ENCODE assay signal across 1 cellular context in the genomic region with DNA sequence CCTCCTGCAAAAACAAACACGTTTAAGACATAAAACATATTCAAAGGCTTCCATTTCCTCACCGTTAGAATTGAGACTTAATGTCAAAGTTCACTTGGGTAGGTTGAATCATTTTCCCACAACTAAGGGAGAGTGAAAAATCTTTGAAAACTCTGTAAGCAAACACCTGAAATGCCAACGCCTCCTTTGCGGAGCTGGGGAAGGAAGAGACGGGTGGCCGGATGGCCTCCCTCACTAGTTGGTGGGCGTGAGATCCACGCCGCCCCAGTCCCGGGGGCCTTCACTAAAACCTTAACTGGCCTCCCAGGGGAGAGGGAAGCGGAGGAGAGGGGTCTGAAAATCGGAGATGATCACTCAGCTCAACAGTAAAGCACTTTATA.
A peak's percentile ranks its signal among the peaks of the same experiment; 100 is the strongest.
TF ChIP-seq lines count a peak whose summit lies in the region.

No MANE protein-coding gene starts in this region.

TF ChIP-seq in HepG2, 621 proteins besides CTCF, POLR2A, EP300 and RAD21 (continued from another document):
- TF ChIP-seq ELK4 (CRISPR knock-in tag; IDR thresholded peaks at IDR 0.05; ENCODE audit: borderline replicate concordance), result no peak
- TF ChIP-seq ATRX (CRISPR knock-in tag; IDR thresholded peaks at IDR 0.05; ENCODE audit: borderline replicate concordance), result 0 out of 2 replicates have a peak, but pooled peaks have one; percentile 24
- TF ChIP-seq ZBTB7B (CRISPR knock-in tag; IDR thresholded peaks at IDR 0.05), result peak; percentile 27; the same call in 1 of the 2 replicates
- TF ChIP-seq NR2F2 (IDR thresholded peaks at IDR 0.05; ENCODE audit: borderline replicate concordance, low read depth), result 0 out of 2 replicates have a peak, but pooled peaks have one; percentile 2
- TF ChIP-seq, protein P1, sequence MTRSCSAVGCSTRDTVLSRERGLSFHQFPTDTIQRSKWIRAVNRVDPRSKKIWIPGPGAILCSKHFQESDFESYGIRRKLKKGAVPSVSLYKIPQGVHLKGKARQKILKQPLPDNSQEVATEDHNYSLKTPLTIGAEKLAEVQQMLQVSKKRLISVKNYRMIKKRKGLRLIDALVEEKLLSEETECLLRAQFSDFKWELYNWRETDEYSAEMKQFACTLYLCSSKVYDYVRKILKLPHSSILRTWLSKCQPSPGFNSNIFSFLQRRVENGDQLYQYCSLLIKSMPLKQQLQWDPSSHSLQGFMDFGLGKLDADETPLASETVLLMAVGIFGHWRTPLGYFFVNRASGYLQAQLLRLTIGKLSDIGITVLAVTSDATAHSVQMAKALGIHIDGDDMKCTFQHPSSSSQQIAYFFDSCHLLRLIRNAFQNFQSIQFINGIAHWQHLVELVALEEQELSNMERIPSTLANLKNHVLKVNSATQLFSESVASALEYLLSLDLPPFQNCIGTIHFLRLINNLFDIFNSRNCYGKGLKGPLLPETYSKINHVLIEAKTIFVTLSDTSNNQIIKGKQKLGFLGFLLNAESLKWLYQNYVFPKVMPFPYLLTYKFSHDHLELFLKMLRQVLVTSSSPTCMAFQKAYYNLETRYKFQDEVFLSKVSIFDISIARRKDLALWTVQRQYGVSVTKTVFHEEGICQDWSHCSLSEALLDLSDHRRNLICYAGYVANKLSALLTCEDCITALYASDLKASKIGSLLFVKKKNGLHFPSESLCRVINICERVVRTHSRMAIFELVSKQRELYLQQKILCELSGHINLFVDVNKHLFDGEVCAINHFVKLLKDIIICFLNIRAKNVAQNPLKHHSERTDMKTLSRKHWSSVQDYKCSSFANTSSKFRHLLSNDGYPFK (CRISPR knock-in tag; IDR thresholded peaks at IDR 0.05; ENCODE audit: borderline replicate concordance), result no peak
- no peak for TF ChIP-seq TBX3 (IDR thresholded peaks at IDR 0.05; ENCODE audit: borderline replicate concordance)
- TF ChIP-seq FOSL2 (CRISPR knock-in tag; IDR thresholded peaks at IDR 0.05), result peak; percentile 81
- TF ChIP-seq CREB1 (IDR thresholded peaks at IDR 0.05), result no peak
- TF ChIP-seq CREB1 (CRISPR knock-in tag; IDR thresholded peaks at IDR 0.05), result peak; percentile 52; the same call in 1 of the 2 replicates
- peak; percentile 38; the same call in 1 of the 2 replicates for TF ChIP-seq KLF9 (CRISPR knock-in tag; IDR thresholded peaks at IDR 0.05; ENCODE audit: low read depth)
- no peak for TF ChIP-seq ZNF570 (CRISPR knock-in tag; IDR thresholded peaks at IDR 0.05; ENCODE audit: borderline replicate concordance)
- no peak for TF ChIP-seq CCDC6 (CRISPR knock-in tag; IDR thresholded peaks at IDR 0.05)
- TF ChIP-seq HNF1B (CRISPR knock-in tag; IDR thresholded peaks at IDR 0.05), result peak; percentile 7; the same call in 1 of the 2 replicates
- no peak for TF ChIP-seq ZZZ3 (CRISPR knock-in tag; IDR thresholded peaks at IDR 0.05; ENCODE audit: borderline replicate concordance)
- 0 out of 2 replicates have a peak, but pooled peaks have one; percentile 18 for TF ChIP-seq GZF1 (CRISPR knock-in tag; IDR thresholded peaks at IDR 0.05)
- TF ChIP-seq NCOA1 (CRISPR knock-in tag; IDR thresholded peaks at IDR 0.05), result peak; percentile 15; the same call in 1 of the 2 replicates
- TF ChIP-seq, protein P2, sequence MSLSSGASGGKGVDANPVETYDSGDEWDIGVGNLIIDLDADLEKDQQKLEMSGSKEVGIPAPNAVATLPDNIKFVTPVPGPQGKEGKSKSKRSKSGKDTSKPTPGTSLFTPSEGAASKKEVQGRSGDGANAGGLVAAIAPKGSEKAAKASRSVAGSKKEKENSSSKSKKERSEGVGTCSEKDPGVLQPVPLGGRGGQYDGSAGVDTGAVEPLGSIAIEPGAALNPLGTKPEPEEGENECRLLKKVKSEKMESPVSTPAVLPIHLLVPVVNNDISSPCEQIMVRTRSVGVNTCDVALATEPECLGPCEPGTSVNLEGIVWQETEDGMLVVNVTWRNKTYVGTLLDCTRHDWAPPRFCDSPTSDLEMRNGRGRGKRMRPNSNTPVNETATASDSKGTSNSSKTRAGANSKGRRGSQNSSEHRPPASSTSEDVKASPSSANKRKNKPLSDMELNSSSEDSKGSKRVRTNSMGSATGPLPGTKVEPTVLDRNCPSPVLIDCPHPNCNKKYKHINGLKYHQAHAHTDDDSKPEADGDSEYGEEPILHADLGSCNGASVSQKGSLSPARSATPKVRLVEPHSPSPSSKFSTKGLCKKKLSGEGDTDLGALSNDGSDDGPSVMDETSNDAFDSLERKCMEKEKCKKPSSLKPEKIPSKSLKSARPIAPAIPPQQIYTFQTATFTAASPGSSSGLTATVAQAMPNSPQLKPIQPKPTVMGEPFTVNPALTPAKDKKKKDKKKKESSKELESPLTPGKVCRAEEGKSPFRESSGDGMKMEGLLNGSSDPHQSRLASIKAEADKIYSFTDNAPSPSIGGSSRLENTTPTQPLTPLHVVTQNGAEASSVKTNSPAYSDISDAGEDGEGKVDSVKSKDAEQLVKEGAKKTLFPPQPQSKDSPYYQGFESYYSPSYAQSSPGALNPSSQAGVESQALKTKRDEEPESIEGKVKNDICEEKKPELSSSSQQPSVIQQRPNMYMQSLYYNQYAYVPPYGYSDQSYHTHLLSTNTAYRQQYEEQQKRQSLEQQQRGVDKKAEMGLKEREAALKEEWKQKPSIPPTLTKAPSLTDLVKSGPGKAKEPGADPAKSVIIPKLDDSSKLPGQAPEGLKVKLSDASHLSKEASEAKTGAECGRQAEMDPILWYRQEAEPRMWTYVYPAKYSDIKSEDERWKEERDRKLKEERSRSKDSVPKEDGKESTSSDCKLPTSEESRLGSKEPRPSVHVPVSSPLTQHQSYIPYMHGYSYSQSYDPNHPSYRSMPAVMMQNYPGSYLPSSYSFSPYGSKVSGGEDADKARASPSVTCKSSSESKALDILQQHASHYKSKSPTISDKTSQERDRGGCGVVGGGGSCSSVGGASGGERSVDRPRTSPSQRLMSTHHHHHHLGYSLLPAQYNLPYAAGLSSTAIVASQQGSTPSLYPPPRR (CRISPR knock-in tag; IDR thresholded peaks at IDR 0.05; ENCODE audit: borderline replicate concordance), result peak; percentile 15; the same call in 1 of the 2 replicates
- 0 out of 2 replicates have a peak, but pooled peaks have one; percentile 42 for TF ChIP-seq REL (CRISPR knock-in tag; conservative IDR thresholded peaks at IDR 0.05)
- 0 out of 2 replicates have a peak, but pooled peaks have one; percentile 37 for TF ChIP-seq ZNF564 (CRISPR knock-in tag; IDR thresholded peaks at IDR 0.05)
- TF ChIP-seq, protein P3, sequence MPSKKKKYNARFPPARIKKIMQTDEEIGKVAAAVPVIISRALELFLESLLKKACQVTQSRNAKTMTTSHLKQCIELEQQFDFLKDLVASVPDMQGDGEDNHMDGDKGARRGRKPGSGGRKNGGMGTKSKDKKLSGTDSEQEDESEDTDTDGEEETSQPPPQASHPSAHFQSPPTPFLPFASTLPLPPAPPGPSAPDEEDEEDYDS (CRISPR knock-in tag; IDR thresholded peaks at IDR 0.05), result peak; percentile 10; the same call in 1 of the 2 replicates
- no peak for TF ChIP-seq FOXA1 (IDR thresholded peaks at IDR 0.05)
- TF ChIP-seq FOXA1 (CRISPR knock-in tag; IDR thresholded peaks at IDR 0.05), result no peak
- peak; percentile 47; the same call in 1 of the 2 replicates for TF ChIP-seq KLF11 (CRISPR knock-in tag; IDR thresholded peaks at IDR 0.05)
- peak; percentile 7; the same call in 1 of the 2 replicates for TF ChIP-seq SAP130 (CRISPR knock-in tag; IDR thresholded peaks at IDR 0.05; ENCODE audit: low read depth)
- TF ChIP-seq ZNF562 (CRISPR knock-in tag; IDR thresholded peaks at IDR 0.05; ENCODE audit: borderline replicate concordance), result no peak
- TF ChIP-seq TP53 (CRISPR knock-in tag; conservative IDR thresholded peaks at IDR 0.05), result no peak
- TF ChIP-seq ZNF891 (CRISPR knock-in tag; IDR thresholded peaks at IDR 0.05), result 0 out of 2 replicates have a peak, but pooled peaks have one; percentile 9
- TF ChIP-seq SOX5 (CRISPR knock-in tag; IDR thresholded peaks at IDR 0.05; ENCODE audit: borderline replicate concordance), result no peak
